Comparison of ENCODE assay signal across 15 cellular contexts in genomic region chr1:228209657-228210056, GRCh38.
"Had no signal": no experiment of that assay in that cellular context is flagged by ENCODE, and none has a peak within 500 bp of the region (broad histone marks: within the 10 kb centered on the region; RNA-seq: fewer than 3 reads in every experiment).

No MANE protein-coding gene starts in this region.

- DNase-seq: activated CD4-positive, alpha-beta T cell treated with anti-CD3 and anti-CD28 coated beads for 1 hour; activated effector memory CD4-positive, alpha-beta T cell treated with Interleukin-2 at 50 U/mL for 16 hours; activated naive CD4-positive, alpha-beta T cell treated with anti-CD3 and anti-CD28 coated beads for 36 hours; activated naive CD8-positive, alpha-beta T cell treated with anti-CD3 and anti-CD28 coated beads, Interleukin-2, amount 10 ng/mL, durations not matched to agents 7 days and 5 days; left lung; nephron progenitor cell; nucleus accumbens; sigmoid colon; stimulated activated CD4-positive, alpha-beta T cell treated with anti-CD3 and anti-CD28 coated beads, Interleukin-2, amount 100 ng/mL, for 48 hours; stimulated activated CD8-positive, alpha-beta memory T cell treated with anti-CD3 and anti-CD28 coated beads, Interleukin-4, amount 100 ng/mL, for 48 hours; stimulated activated naive B cell treated with anti-CD40 and anti-IgM and Interleukin-4, amounts not matched to agents 10 μg/mL and 1 μg/mL and 100 μg/mL, for 72 hours; uterus had no signal

- H3K27ac Mint-ChIP-seq: activated naive CD4-positive, alpha-beta T cell treated with anti-CD3 and anti-CD28 coated beads for 36 hours; activated naive CD8-positive, alpha-beta T cell treated with anti-CD3 and anti-CD28 coated beads, Interleukin-2, amount 10 ng/mL, durations not matched to agents 7 days and 5 days; nephron progenitor cell; stimulated activated naive B cell treated with anti-CD40 and anti-IgM and Interleukin-4, amounts not matched to agents 10 μg/mL and 1 μg/mL and 100 μg/mL, for 72 hours had no signal

- H2AFZ ChIP-seq: parathyroid adenoma had no signal

- H3K9me3 Mint-ChIP-seq: activated naive CD4-positive, alpha-beta T cell treated with anti-CD3 and anti-CD28 coated beads for 36 hours; activated naive CD8-positive, alpha-beta T cell treated with anti-CD3 and anti-CD28 coated beads, Interleukin-2, amount 10 ng/mL, durations not matched to agents 7 days and 5 days; nephron progenitor cell; stimulated activated naive B cell treated with anti-CD40 and anti-IgM and Interleukin-4, amounts not matched to agents 10 μg/mL and 1 μg/mL and 100 μg/mL, for 72 hours had no signal

- H3K4me3 Mint-ChIP-seq: activated naive CD4-positive, alpha-beta T cell treated with anti-CD3 and anti-CD28 coated beads for 36 hours; activated naive CD8-positive, alpha-beta T cell treated with anti-CD3 and anti-CD28 coated beads, Interleukin-2, amount 10 ng/mL, durations not matched to agents 7 days and 5 days; nephron progenitor cell; stimulated activated naive B cell treated with anti-CD40 and anti-IgM and Interleukin-4, amounts not matched to agents 10 μg/mL and 1 μg/mL and 100 μg/mL, for 72 hours had no signal

- H3K9ac ChIP-seq: parathyroid adenoma had no signal

- H3K27ac ChIP-seq: epithelial cell of prostate, left lung, parathyroid adenoma, sigmoid colon, uterus, VCaP had no signal

- H3K4me1 ChIP-seq: uterus had no signal

- ATAC-seq: left lung; stimulated activated naive B cell treated with anti-CD40 and anti-IgM and Interleukin-4, amounts not matched to agents 10 μg/mL and 1 μg/mL and 100 μg/mL, for 72 hours had no signal

- H3K27me3 ChIP-seq: uterus had no signal

- H3K79me2 ChIP-seq: parathyroid adenoma had no signal

- H3K36me3 Mint-ChIP-seq: activated naive CD8-positive, alpha-beta T cell treated with anti-CD3 and anti-CD28 coated beads, Interleukin-2, amount 10 ng/mL, durations not matched to agents 7 days and 5 days; stimulated activated naive B cell treated with anti-CD40 and anti-IgM and Interleukin-4, amounts not matched to agents 10 μg/mL and 1 μg/mL and 100 μg/mL, for 72 hours had no signal

- H3K4me3 ChIP-seq: left lung, sigmoid colon, uterus had no signal

- H3K9me3 ChIP-seq: left lung, sigmoid colon, uterus had no signal

- H3K36me3 ChIP-seq: left lung, sigmoid colon, uterus had no signal
